6 cellular contexts compared by ENCODE assay signal in genomic region chr19:8307400-8307964, GRCh38. TPM values are rescaled to one million over a fixed set of nuclear protein-coding genes. Genes with fewer than 3 reads are reported as not detected.
DNase-seq lines count a peak whose midpoint lies in the region; ATAC-seq, FAIRE-seq and TF ChIP-seq lines count a peak whose summit lies in the region.

No MANE protein-coding gene starts in this region.

- H3K27ac ChIP-seq in gastrocnemius medialis = peak overlapping the region; percentile 81 to 93 (median 84)

- peak overlapping the region; percentile 95 for H3K4me3 Mint-ChIP-seq in endothelial cell (ENCODE audit: unreplicated experiment)

- peaks cover 0 to 5% of the 10 kb centered on the region in 2 donors for H3K36me3 ChIP-seq in gastrocnemius medialis

- ATAC-seq in gastrocnemius medialis = peak in 1 of 2 donors; percentile 27

- H3K36me3 Mint-ChIP-seq in endothelial cell (ENCODE audit: low read depth, unreplicated experiment) = peaks cover 16% of the 10 kb centered on the region

- no peak for FAIRE-seq in RCC 7860 (lab: Jason Lieb, UNC)

- no peak for TF ChIP-seq CTCF in endothelial cell (IDR thresholded peaks at IDR 0.05; ENCODE audit: unreplicated experiment)
- no peak for TF ChIP-seq CTCF in gastrocnemius medialis (IDR thresholded peaks at IDR 0.05 in 4 of 5, conservative IDR thresholded peaks at IDR 0.05 in 1 of 5)

- H3K4me1 Mint-ChIP-seq in endothelial cell (ENCODE audit: unreplicated experiment) = peaks cover 39% of the 10 kb centered on the region

- peak; percentile 16 for DNase-seq in activated CD4-positive, alpha-beta T cell treated with anti-CD3 and anti-CD28 coated beads for 48 hours
- no peak for DNase-seq in activated CD4-positive, alpha-beta T cell treated with anti-CD3 and anti-CD28 coated beads, Interleukin-2, amount 50 U/mL, for 4 hours
- DNase-seq in endothelial cell (ENCODE audit: low spot score) (peak; percentile 11), gastrocnemius medialis (peak in 1 of 2 donors; percentile 24), SW 1271 (lab: John Stamatoyannopoulos, UW) (no peak), RCC 7860 (ENCODE audit: low spot score) (no peak)

- no peak for TF ChIP-seq POLR2A in gastrocnemius medialis (IDR thresholded peaks at IDR 0.05)

- H3K9me3 Mint-ChIP-seq in endothelial cell (ENCODE audit: unreplicated experiment) = no peaks in the 10 kb centered on the region

- peaks cover 27 to 30% of the 10 kb centered on the region in 2 donors for H3K4me1 ChIP-seq in gastrocnemius medialis

- intact Hi-C loops in gastrocnemius medialis (cut with DNase I; ENCODE audit: low total_unique reads) = loop anchor here (5.0 kb wide), 1 partner anchor 205 kb away; the partner anchor contains the start of gene ZNF414

- H3K27me3 ChIP-seq in gastrocnemius medialis = no peaks in the 10 kb centered on the region

- H3K9me3 ChIP-seq in gastrocnemius medialis = no peaks in the 10 kb centered on the region

- peaks cover 9% of the 10 kb centered on the region for H3K27me3 Mint-ChIP-seq in endothelial cell (ENCODE audit: unreplicated experiment)

- in situ Hi-C loops in gastrocnemius medialis (cut with MboI; ENCODE audit: low sequenced_read_pairs in 4 of 4) = no loop called here

- peak overlapping the region; percentile 66 for H3K27ac Mint-ChIP-seq in endothelial cell (ENCODE audit: unreplicated experiment)

- peak overlapping the region; percentile 62 to 76 (median 66) for H3K4me3 ChIP-seq in gastrocnemius medialis

RNA-seq across cellular contexts. Expression of gene CD320, which starts 0.7 kb away (rescaled TPM):
- total RNA-seq in endothelial cell (ENCODE audit: unreplicated experiment) (111 TPM), gastrocnemius medialis (10 to 100 TPM; 49.8 to 85.3 (median 66.1) TPM)

RNA-seq across cellular contexts. Expression of gene NDUFA7, which starts 13.7 kb away (rescaled TPM):
- total RNA-seq in endothelial cell (ENCODE audit: unreplicated experiment) (39.9 TPM), gastrocnemius medialis (100 to 1,000 TPM in 1 of 4 donors, 10 to 100 TPM in 3; 75.3 to 129 (median 87.7) TPM)

RNA-seq across cellular contexts. Expression of gene RPS28, which starts 13.8 kb away (rescaled TPM):
- 1,732 TPM for total RNA-seq in endothelial cell (ENCODE audit: unreplicated experiment)
- 100 to 1,000 TPM; 248 to 436 (median 313) TPM for total RNA-seq in gastrocnemius medialis

RNA-seq across cellular contexts. Expression of gene KANK3, which starts 35.6 kb away (rescaled TPM):
- total RNA-seq in endothelial cell (ENCODE audit: unreplicated experiment) (109 TPM), gastrocnemius medialis (10 to 100 TPM in 3 of 4 donors, 1 to 10 TPM in 1; 7.1 to 16.0 (median 13.7) TPM)

RNA-seq across cellular contexts. Expression of gene ANGPTL4, which starts 56.5 kb away (rescaled TPM):
- total RNA-seq in endothelial cell (ENCODE audit: unreplicated experiment) (14.3 TPM), gastrocnemius medialis (10 to 100 TPM; 19.7 to 91.8 (median 41.9) TPM)

Comparison
In these comparisons a context has a peak if more than half of its experiments do, and no peak if none do; other contexts are left out.
1. DNase-seq: peak in activated CD4-positive, alpha-beta T cell treated with anti-CD3 and anti-CD28 coated beads for 48 hours (single experiment) and endothelial cell (single experiment); none in activated CD4-positive, alpha-beta T cell treated with anti-CD3 and anti-CD28 coated beads, Interleukin-2, amount 50 U/mL, for 4 hours (0 of 2), SW 1271 (0 of 2) and RCC 7860 (single experiment).